ENCODE assay signal across 20 cellular contexts in genomic region chr20:15890358-15890982, GRCh38.
"Had no signal": no experiment of that assay in that cellular context is flagged by ENCODE, and none has a peak within 500 bp of the region (broad histone marks: within the 10 kb centered on the region; RNA-seq: fewer than 3 reads in every experiment).

No MANE protein-coding gene starts in this region.

- H3K4me3 Mint-ChIP-seq: activated naive CD8-positive, alpha-beta T cell; central memory CD8-positive, alpha-beta T cell; endodermal cell; mesothelial cell of epicardium; stimulated activated effector memory CD8-positive, alpha-beta T cell treated with anti-CD3 and anti-CD28 coated beads, Interleukin-12 subunit alpha, Interleukin-12 subunit beta, amount 100 ng/mL, for 72 hours had no signal

- H3K4me1 Mint-ChIP-seq: central memory CD8-positive, alpha-beta T cell; endodermal cell had no signal

- H3K27me3 ChIP-seq: brain microvascular endothelial cell, colonic mucosa, hepatocyte, upper lobe of right lung had no signal

- DNase-seq: activated CD4-positive, alpha-beta T cell treated with anti-CD3 and anti-CD28 coated beads, Interleukin-2, amount 50 U/mL, for 4 hours; amygdala; brain microvascular endothelial cell; colonic mucosa; endodermal cell; foreskin fibroblast; left cardiac atrium; right cardiac atrium; stimulated activated CD4-positive, alpha-beta T cell treated with anti-CD3 and anti-CD28 coated beads, Interleukin-15, amount 100 ng/mL, for 24 hours; stimulated activated CD4-positive, alpha-beta T cell treated with anti-CD3 and anti-CD28 coated beads, Interleukin-4, amount 100 ng/mL, for 24 hours; upper lobe of right lung; WERI-Rb-1 had no signal

- H3K36me3 ChIP-seq: brain microvascular endothelial cell, colonic mucosa, prostate gland, upper lobe of right lung, WERI-Rb-1 had no signal

- H3K4me3 ChIP-seq: colonic mucosa, hepatocyte, lung, prostate gland, skin epidermis, upper lobe of right lung had no signal

- H3K27me3 Mint-ChIP-seq: activated naive CD8-positive, alpha-beta T cell; central memory CD8-positive, alpha-beta T cell had no signal

- H3K27ac Mint-ChIP-seq: activated naive CD8-positive, alpha-beta T cell; endodermal cell; mesothelial cell of epicardium; stimulated activated effector memory CD8-positive, alpha-beta T cell treated with anti-CD3 and anti-CD28 coated beads, Interleukin-12 subunit alpha, Interleukin-12 subunit beta, amount 100 ng/mL, for 72 hours had no signal

- H3K36me3 Mint-ChIP-seq: activated naive CD8-positive, alpha-beta T cell; stimulated activated effector memory CD8-positive, alpha-beta T cell treated with anti-CD3 and anti-CD28 coated beads, Interleukin-12 subunit alpha, Interleukin-12 subunit beta, amount 100 ng/mL, for 72 hours had no signal

- ATAC-seq: left cardiac atrium; right cardiac atrium; stimulated activated effector memory CD8-positive, alpha-beta T cell treated with anti-CD3 and anti-CD28 coated beads, Interleukin-12 subunit alpha, Interleukin-12 subunit beta, amount 100 ng/mL, for 72 hours; upper lobe of right lung had no signal
